Comparison of ENCODE assay signal across 8 cellular contexts in genomic region chr7:74206589-74207120, GRCh38.
DNase-seq lines count a peak whose midpoint lies in the region; ATAC-seq and TF ChIP-seq lines count a peak whose summit lies in the region.

No MANE protein-coding gene starts in this region.

- H3K36me3 ChIP-seq in WERI-Rb-1: no peaks in the 10 kb centered on the region

- no peak overlapping the region for H3K27ac ChIP-seq in WERI-Rb-1

- peaks cover 8% of the 10 kb centered on the region for H3K27me3 ChIP-seq in WERI-Rb-1 (ENCODE audit: insufficient read depth, low read depth, severe bottlenecking)

- DNase-seq in AG20443 (ENCODE audit: low spot score) (peak; percentile 92), GM19240 (ENCODE audit: insufficient read length, low spot score) (peak; percentile 66), NCI-H1930 (lab: John Stamatoyannopoulos, UW) (peak; percentile 46 to 82), WERI-Rb-1 (peak; percentile 78), brain pericyte (ENCODE audit: low read depth, low spot score) (peak; percentile 40), iPS-NIHi7 (ENCODE audit: extremely low spot score) (peak; percentile 93)
- peak; percentile 58 to 82 for DNase-seq in stimulated activated CD4-positive, alpha-beta T cell treated with anti-CD3 and anti-CD28 coated beads, Interleukin-12 subunit alpha, Interleukin-12 subunit beta, amount 100 ng/mL, for 24 hours (ENCODE audit: low read depth in 2 of 2)

- no peak overlapping the region for H3K4me3 ChIP-seq in WERI-Rb-1 (ENCODE audit: low read depth, low read length)

- no peaks in the 10 kb centered on the region for H3K9me3 ChIP-seq in WERI-Rb-1 (ENCODE audit: severe bottlenecking)

- no peak for ATAC-seq in HG03097 (IDR thresholded peaks at IDR 0.05; ENCODE audit: low FRiP score, unreplicated experiment)

- peak; percentile 93 for TF ChIP-seq CTCF in WERI-Rb-1 (IDR thresholded peaks at IDR 0.05; ENCODE audit: low read depth, low read length)

Comparison
In these comparisons a context has a peak if more than half of its experiments do, and no peak if none do; other contexts are left out.
1. DNase-seq: peak in every context shown above with its lines; median percentile 93 in iPS-NIHi7; 92 in AG20443; 78 in WERI-Rb-1; 70 in stimulated activated CD4-positive, alpha-beta T cell treated with anti-CD3 and anti-CD28 coated beads, Interleukin-12 subunit alpha, Interleukin-12 subunit beta, amount 100 ng/mL, for 24 hours; 66 in GM19240; 64 in NCI-H1930; 40 in brain pericyte.